In the genomic region with DNA sequence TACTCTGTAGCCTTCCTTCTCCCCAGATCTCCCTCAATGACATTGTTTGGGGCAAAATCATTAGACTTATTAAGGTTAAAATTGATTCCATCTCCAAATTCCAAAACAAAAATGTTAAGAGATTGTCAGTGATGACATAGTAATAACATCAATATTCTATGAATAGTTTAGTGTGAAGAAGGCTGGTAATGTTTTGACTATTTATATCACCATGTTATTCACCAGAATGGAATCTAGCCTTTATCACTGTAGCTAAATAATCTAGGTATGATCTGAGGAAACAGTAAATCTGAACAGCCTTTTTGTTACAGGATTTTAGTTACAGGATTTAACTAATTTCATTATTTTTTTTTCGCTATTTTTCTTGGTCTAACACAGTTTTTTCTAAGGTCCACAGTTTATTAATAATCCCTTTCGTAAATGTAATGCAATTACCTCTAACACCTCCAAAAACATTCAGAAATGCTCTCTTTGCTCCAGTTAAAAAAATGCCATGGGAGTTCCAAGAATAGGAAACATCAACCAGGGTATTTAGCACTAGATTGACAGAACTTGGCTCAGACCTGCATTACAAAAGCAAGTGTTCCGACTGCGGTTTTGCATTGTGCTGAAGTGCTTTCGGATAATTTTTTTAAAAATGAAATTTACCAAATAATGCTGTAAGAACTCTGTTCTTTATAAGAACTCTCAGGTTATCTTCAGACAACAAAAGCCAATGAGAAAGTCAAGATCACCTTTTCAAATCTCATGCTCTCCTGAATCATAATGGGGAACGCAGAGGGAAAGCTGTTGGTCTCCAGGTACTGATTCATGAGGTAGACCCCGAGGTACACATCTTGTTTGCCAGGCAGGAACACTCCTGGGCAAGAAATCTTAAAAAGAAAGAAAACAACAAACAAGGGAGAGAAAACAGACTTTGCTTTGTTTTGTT, we compare ENCODE assay signal across 8 cellular contexts. TPM values are rescaled to one million over a fixed set of nuclear protein-coding genes. Genes with fewer than 3 reads are reported as not detected.
DNase-seq lines count a peak whose midpoint lies in the region; ATAC-seq and TF ChIP-seq lines count a peak whose summit lies in the region.

No MANE protein-coding gene starts in this region.

- peaks cover 8% of the 10 kb centered on the region; the same call in 1 of the 2 replicates for H3F3A ChIP-seq in DOHH2 (ENCODE audit: control insufficient read depth, insufficient read depth)

- TF ChIP-seq EP300 in upper lobe of left lung (IDR thresholded peaks at IDR 0.05), result no peak

- DNase-seq in kidney glomerular epithelial cell (lab: John Stamatoyannopoulos, UW) (peak; percentile 29), upper lobe of left lung (no peak), SKM-1 treated with dmso at 0.1 percent for 144 hours (lab: John Stamatoyannopoulos, UW; ENCODE audit: unreplicated experiment) (no peak)

- ATAC-seq in HG03045 (IDR thresholded peaks at IDR 0.05; ENCODE audit: unreplicated experiment), result peak; percentile 3
- ATAC-seq in upper lobe of left lung (ENCODE audit: low FRiP score in 2 of 2), result no peak
- ATAC-seq in HG02938 (IDR thresholded peaks at IDR 0.05; ENCODE audit: unreplicated experiment), result no peak
- no peak for ATAC-seq in GM18502 (IDR thresholded peaks at IDR 0.05; ENCODE audit: poor library complexity, unreplicated experiment)

- no peaks in the 10 kb centered on the region; the same call in 1 of the 2 replicates for H3K27me3 ChIP-seq in DOHH2 (ENCODE audit: control insufficient read depth, low read length)
- H3K27me3 ChIP-seq in upper lobe of left lung, result no peaks in the 10 kb centered on the region

- peak overlapping the region; percentile 98 for H3K4me2 ChIP-seq in DOHH2 (ENCODE audit: low read length)

- TF ChIP-seq POLR2A in upper lobe of left lung (IDR thresholded peaks at IDR 0.05), result no peak

- no peaks in the 10 kb centered on the region for H4K20me1 ChIP-seq in DOHH2 (ENCODE audit: control insufficient read depth, insufficient read depth, low read depth, low read length)

- H3K4me3 ChIP-seq in DOHH2 (ENCODE audit: low read length) (peak overlapping the region; percentile 96), upper lobe of left lung (peak overlapping the region in 3 of 4 donors; percentile 84 to 97 (median 88))

- no peaks in the 10 kb centered on the region for H3K36me3 ChIP-seq in DOHH2 (ENCODE audit: control insufficient read depth, low read length)
- no peaks in the 10 kb centered on the region for H3K36me3 ChIP-seq in upper lobe of left lung

- H3K9me3 ChIP-seq in DOHH2 (ENCODE audit: control insufficient read depth, insufficient read depth, low read length), result no peaks in the 10 kb centered on the region
- H3K9me3 ChIP-seq in upper lobe of left lung, result no peaks in the 10 kb centered on the region

- no peaks in the 10 kb centered on the region for H3K9me2 ChIP-seq in DOHH2 (replicated peaks; ENCODE audit: control insufficient read depth, low read length)

- peaks cover 17% of the 10 kb centered on the region for H3K79me2 ChIP-seq in DOHH2 (ENCODE audit: control insufficient read depth, low read length)

- H3K4me1 ChIP-seq in DOHH2 (ENCODE audit: control insufficient read depth, low read length), result peaks cover 44% of the 10 kb centered on the region
- H3K4me1 ChIP-seq in upper lobe of left lung, result peaks cover 38 to 47% (median 44%) of the 10 kb centered on the region in 4 donors

- H3K27ac ChIP-seq in DOHH2 (ENCODE audit: low read depth, low read length), result no peak overlapping the region
- peak overlapping the region; percentile 7 for H3K27ac ChIP-seq in adipose tissue (ENCODE audit: low read depth, low read length)
- peak overlapping the region; percentile 85 to 93 (median 89) for H3K27ac ChIP-seq in upper lobe of left lung

- TF ChIP-seq CTCF in DOHH2 (IDR thresholded peaks at IDR 0.05; ENCODE audit: low read depth, low read length, poor library complexity, severe bottlenecking) (no peak), upper lobe of left lung (IDR thresholded peaks at IDR 0.05) (no peak)

- WGBS in adipose tissue, 3 donors, result 20 to 28% (median 23%) methylated on average over 7 of the region's 7 CpGs
- WGBS in upper lobe of left lung, 2 donors, result 24 to 25% methylated on average over 7 of the region's 7 CpGs

RNA-seq across cellular contexts. Expression of a gene that starts 0.7 kb away (rescaled TPM):
- polyA plus RNA-seq in adipose tissue, result 10 to 100 TPM in 1 of 3 donors, 1 to 10 TPM in 2; 1.7 to 12.0 (median 4.8) TPM
- 1 to 10 TPM; 2.1 to 7.6 (median 5.9) TPM for total RNA-seq in upper lobe of left lung

RNA-seq across cellular contexts. Expression of a gene that starts 4.8 kb away (rescaled TPM):
- polyA plus RNA-seq in adipose tissue, result 1 to 10 TPM; 1.1 to 2.7 (median 1.2) TPM
- 10 to 100 TPM in 3 of 6 donors, 1 to 10 TPM in 3; 7.4 to 38.4 (median 13.8) TPM for total RNA-seq in upper lobe of left lung

RNA-seq across cellular contexts. Expression of a gene that starts 17.9 kb away (rescaled TPM):
- 10 to 100 TPM; 12.1 to 18.5 (median 16.5) TPM for polyA plus RNA-seq in adipose tissue
- total RNA-seq in upper lobe of left lung, result 10 to 100 TPM in 5 of 6 donors, 1 to 10 TPM in 1; 8.1 to 38.8 (median 18.2) TPM
